Comparison of ENCODE assay signal across 1 cellular context in the genomic region with DNA sequence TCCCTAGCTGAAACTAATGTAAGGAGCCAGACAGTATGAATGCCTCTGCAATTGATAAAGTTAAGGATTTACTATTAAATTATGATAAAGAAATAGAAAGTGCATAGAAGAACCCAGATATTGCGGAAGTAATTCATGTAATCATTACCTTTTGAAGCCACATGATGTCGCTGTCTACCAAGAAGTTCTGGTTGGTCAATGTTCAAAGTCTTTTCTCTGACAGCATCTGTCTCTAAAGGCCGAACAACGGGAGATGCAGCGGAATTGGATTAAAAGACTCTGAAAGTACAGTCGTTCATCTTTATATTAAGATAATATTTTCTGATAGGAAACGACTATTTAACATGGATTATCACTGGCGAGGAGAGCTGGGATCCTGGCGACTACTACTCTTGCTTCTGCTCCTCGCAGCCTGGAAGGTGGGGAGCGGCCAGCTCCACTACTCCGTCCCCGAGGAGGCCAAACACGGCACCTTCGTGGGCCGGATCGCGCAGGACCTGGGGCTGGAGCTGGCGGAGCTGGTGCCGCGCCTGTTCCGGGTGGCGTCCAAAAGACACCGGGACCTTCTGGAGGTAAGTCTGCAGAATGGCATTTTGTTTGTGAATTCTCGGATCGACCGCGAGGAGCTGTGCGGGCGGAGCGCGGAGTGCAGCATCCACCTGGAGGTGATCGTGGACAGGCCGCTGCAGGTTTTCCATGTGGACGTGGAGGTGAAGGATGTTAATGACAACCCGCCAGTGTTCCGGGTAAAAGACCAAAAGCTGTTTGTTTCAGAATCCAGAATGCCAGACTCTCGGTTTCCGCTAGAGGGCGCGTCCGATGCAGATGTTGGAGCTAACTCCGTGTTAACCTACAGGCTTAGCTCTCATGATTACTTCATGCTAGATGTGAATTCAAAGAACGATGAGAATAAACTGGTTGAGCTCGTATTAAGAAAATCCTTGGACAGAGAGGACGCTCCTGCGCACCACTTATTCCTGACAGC.
TF ChIP-seq lines count a peak whose summit lies in the region.

A gene with protein sequence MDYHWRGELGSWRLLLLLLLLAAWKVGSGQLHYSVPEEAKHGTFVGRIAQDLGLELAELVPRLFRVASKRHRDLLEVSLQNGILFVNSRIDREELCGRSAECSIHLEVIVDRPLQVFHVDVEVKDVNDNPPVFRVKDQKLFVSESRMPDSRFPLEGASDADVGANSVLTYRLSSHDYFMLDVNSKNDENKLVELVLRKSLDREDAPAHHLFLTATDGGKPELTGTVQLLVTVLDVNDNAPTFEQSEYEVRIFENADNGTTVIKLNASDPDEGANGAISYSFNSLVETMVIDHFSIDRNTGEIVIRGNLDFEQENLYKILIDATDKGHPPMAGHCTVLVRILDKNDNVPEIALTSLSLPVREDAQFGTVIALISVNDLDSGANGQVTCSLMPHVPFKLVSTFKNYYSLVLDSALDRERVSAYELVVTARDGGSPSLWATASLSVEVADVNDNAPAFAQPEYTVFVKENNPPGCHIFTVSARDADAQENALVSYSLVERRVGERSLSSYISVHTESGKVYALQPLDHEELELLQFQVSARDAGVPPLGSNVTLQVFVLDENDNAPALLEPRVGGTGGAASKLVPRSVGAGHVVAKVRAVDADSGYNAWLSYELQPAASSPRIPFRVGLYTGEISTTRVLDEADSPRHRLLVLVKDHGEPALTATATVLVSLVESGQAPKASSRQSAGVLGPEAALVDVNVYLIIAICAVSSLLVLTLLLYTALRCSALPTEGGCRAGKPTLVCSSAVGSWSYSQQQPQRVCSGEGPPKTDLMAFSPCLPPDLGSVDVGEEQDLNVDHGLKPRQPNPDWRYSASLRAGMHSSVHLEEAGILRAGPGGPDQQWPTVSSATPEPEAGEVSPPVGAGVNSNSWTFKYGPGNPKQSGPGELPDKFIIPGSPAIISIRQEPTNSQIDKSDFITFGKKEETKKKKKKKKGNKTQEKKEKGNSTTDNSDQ (plus strand): TSS at position 210 of the 985 bp plus-strand sequence. CDS start 135 bp downstream, at position 345.

TF ChIP-seq in A549, 52 proteins besides CTCF, POLR2A, EP300 and RAD21 (continued from another document):
- TF ChIP-seq, protein P1, sequence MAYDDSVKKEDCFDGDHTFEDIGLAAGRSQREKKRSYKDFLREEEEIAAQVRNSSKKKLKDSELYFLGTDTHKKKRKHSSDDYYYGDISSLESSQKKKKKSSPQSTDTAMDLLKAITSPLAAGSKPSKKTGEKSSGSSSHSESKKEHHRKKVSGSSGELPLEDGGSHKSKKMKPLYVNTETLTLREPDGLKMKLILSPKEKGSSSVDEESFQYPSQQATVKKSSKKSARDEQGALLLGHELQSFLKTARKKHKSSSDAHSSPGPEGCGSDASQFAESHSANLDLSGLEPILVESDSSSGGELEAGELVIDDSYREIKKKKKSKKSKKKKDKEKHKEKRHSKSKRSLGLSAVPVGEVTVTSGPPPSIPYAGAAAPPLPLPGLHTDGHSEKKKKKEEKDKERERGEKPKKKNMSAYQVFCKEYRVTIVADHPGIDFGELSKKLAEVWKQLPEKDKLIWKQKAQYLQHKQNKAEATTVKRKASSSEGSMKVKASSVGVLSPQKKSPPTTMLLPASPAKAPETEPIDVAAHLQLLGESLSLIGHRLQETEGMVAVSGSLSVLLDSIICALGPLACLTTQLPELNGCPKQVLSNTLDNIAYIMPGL (CRISPR knock-in tag; IDR thresholded peaks at IDR 0.05; ENCODE audit: borderline replicate concordance): no peak
- TF ChIP-seq ZNF302 (CRISPR knock-in tag; IDR thresholded peaks at IDR 0.05): no peak
